In genomic region chr1:232292246-232292645, GRCh38 we compare ENCODE assay signal across 14 cellular contexts.
DNase-seq lines count a peak whose midpoint lies in the region; ATAC-seq and TF ChIP-seq lines count a peak whose summit lies in the region.
"Had no signal": no experiment of that assay in that cellular context is flagged by ENCODE, and none has a peak within 500 bp of the region (broad histone marks: within the 10 kb centered on the region; RNA-seq: fewer than 3 reads in every experiment).

No MANE protein-coding gene starts in this region.

- 35% methylated on average over 2 of the region's 2 CpGs for whole genome bisulfite sequencing in upper lobe of left lung, 2 donors

- TF ChIP-seq CTCF in fibroblast of the aortic adventitia (IDR thresholded peaks at IDR 0.05; ENCODE audit: insufficient read depth, low read length) = no peak
- TF ChIP-seq CTCF in gastrocnemius medialis (IDR thresholded peaks at IDR 0.05 in 4 of 5, conservative IDR thresholded peaks at IDR 0.05 in 1 of 5) = no peak
- no peak for TF ChIP-seq CTCF in upper lobe of left lung (IDR thresholded peaks at IDR 0.05)

- TF ChIP-seq POLR2A in gastrocnemius medialis (IDR thresholded peaks at IDR 0.05) (no peak), upper lobe of left lung (IDR thresholded peaks at IDR 0.05) (no peak)

- peak; percentile 51 for DNase-seq in Jurkat, Clone E6-1 (ENCODE audit: low read depth, low spot score)
- DNase-seq in astrocyte of the hippocampus (ENCODE audit: low read depth, low spot score) = peak; percentile 27
- peak; percentile 13 for DNase-seq in fibroblast of the aortic adventitia (ENCODE audit: low read depth)
- DNase-seq in gastrocnemius medialis = no peak
- DNase-seq in activated gamma-delta T cell treated with Interleukin-2 at 50 U/mL for 16 hours = no peak
- no peak for DNase-seq in upper lobe of left lung
- DNase-seq: BE2C; CD8-positive, alpha-beta memory T cell; NCI-H1417; NCI-H1930; NCI-H510A; NCI-H82 had no signal

- H3K9me3 ChIP-seq in gastrocnemius medialis (no peaks in the 10 kb centered on the region), upper lobe of left lung (no peaks in the 10 kb centered on the region)
- H3K9me3 ChIP-seq: BE2C had no signal

- H3K4me1 ChIP-seq in gastrocnemius medialis (peaks cover 0 to 3% of the 10 kb centered on the region in 2 donors), upper lobe of left lung (peaks cover 0 to 10% (median 0%) of the 10 kb centered on the region in 4 donors)
- H3K4me1 ChIP-seq: BE2C had no signal

- H3K36me3 ChIP-seq in gastrocnemius medialis = no peaks in the 10 kb centered on the region
- H3K36me3 ChIP-seq in upper lobe of left lung = no peaks in the 10 kb centered on the region
- H3K36me3 ChIP-seq: BE2C had no signal

- peak overlapping the region in 3 of 4 donors; percentile 3 to 28 (median 20) for H3K27ac ChIP-seq in gastrocnemius medialis
- no peak overlapping the region for H3K27ac ChIP-seq in upper lobe of left lung

- ATAC-seq in gastrocnemius medialis = no peak
- ATAC-seq in upper lobe of left lung (ENCODE audit: low FRiP score in 2 of 2) = no peak
- ATAC-seq in GM21786 (IDR thresholded peaks at IDR 0.05; ENCODE audit: unreplicated experiment) = no peak
- no peak for ATAC-seq in SK-N-SH treated with all-trans-retinoic acid at 6 μM for 48 hours

- H3K4me3 ChIP-seq in Jurkat, Clone E6-1 (ENCODE audit: low read length) = no peak overlapping the region
- no peak overlapping the region for H3K4me3 ChIP-seq in fibroblast of the aortic adventitia (ENCODE audit: low read depth, low read length)
- no peak overlapping the region for H3K4me3 ChIP-seq in gastrocnemius medialis
- no peak overlapping the region for H3K4me3 ChIP-seq in upper lobe of left lung

- no peak for TF ChIP-seq EP300 in upper lobe of left lung (IDR thresholded peaks at IDR 0.05)

- in situ Hi-C loops in gastrocnemius medialis (cut with MboI; ENCODE audit: low sequenced_read_pairs in 4 of 4) = no loop called here

- intact Hi-C loops in gastrocnemius medialis (cut with DNase I; ENCODE audit: low total_unique reads) = no loop called here

- H3K27me3 ChIP-seq in gastrocnemius medialis (no peaks in the 10 kb centered on the region), upper lobe of left lung (no peaks in the 10 kb centered on the region)
- H3K27me3 ChIP-seq: BE2C had no signal

TF ChIP-seq in SK-N-SH treated with all-trans-retinoic acid at 6 μM for 48 hours, 23 proteins besides CTCF, POLR2A, EP300 and RAD21:
- TF ChIP-seq TCF4 (CRISPR knock-in tag; IDR thresholded peaks at IDR 0.05; ENCODE audit: borderline replicate concordance) = no peak
- no peak for TF ChIP-seq GLIS3 (CRISPR knock-in tag; IDR thresholded peaks at IDR 0.05)
- no peak for TF ChIP-seq SNAI2 (CRISPR knock-in tag; IDR thresholded peaks at IDR 0.05)
- no peak for TF ChIP-seq TSHZ2 (CRISPR knock-in tag; IDR thresholded peaks at IDR 0.05)
- TF ChIP-seq TOX (CRISPR knock-in tag; IDR thresholded peaks at IDR 0.05; ENCODE audit: borderline replicate concordance) = no peak
- no peak for TF ChIP-seq ESRRG (CRISPR knock-in tag; IDR thresholded peaks at IDR 0.05)
- no peak for TF ChIP-seq CSDC2 (CRISPR knock-in tag; IDR thresholded peaks at IDR 0.05)
- no peak for TF ChIP-seq ZFP30 (CRISPR knock-in tag; IDR thresholded peaks at IDR 0.05)
- TF ChIP-seq ZNF8 (CRISPR knock-in tag; IDR thresholded peaks at IDR 0.05) = no peak
- TF ChIP-seq RARB (CRISPR knock-in tag; IDR thresholded peaks at IDR 0.05) = no peak
- TF ChIP-seq, protein P1, sequence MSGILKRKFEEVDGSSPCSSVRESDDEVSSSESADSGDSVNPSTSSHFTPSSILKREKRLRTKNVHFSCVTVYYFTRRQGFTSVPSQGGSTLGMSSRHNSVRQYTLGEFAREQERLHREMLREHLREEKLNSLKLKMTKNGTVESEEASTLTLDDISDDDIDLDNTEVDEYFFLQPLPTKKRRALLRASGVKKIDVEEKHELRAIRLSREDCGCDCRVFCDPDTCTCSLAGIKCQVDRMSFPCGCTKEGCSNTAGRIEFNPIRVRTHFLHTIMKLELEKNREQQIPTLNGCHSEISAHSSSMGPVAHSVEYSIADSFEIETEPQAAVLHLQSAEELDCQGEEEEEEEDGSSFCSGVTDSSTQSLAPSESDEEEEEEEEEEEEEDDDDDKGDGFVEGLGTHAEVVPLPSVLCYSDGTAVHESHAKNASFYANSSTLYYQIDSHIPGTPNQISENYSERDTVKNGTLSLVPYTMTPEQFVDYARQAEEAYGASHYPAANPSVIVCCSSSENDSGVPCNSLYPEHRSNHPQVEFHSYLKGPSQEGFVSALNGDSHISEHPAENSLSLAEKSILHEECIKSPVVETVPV (CRISPR knock-in tag; IDR thresholded peaks at IDR 0.05) = no peak

Comparison
In these comparisons a context has a peak if more than half of its experiments do, and no peak if none do; other contexts are left out.
1. DNase-seq: peak in Jurkat, Clone E6-1 (single experiment), astrocyte of the hippocampus (single experiment) and fibroblast of the aortic adventitia (single experiment); none in gastrocnemius medialis (0 of 2), activated gamma-delta T cell treated with Interleukin-2 at 50 U/mL for 16 hours (single experiment) and upper lobe of left lung (0 of 2).
2. H3K27ac ChIP-seq: peak in gastrocnemius medialis (3 of 4); none in upper lobe of left lung (0 of 4).